In genomic region chr9:4596165-4596922, GRCh38 we compare ENCODE assay signal across 10 cellular contexts.
DNase-seq lines count a peak whose midpoint lies in the region; ATAC-seq, FAIRE-seq and TF ChIP-seq lines count a peak whose summit lies in the region.
"Had no signal": no experiment of that assay in that cellular context is flagged by ENCODE, and none has a peak within 500 bp of the region (broad histone marks: within the 10 kb centered on the region; RNA-seq: fewer than 3 reads in every experiment).

No MANE protein-coding gene starts in this region.

- H3K4me1 ChIP-seq in liver (ENCODE audit: control insufficient read depth in 4 of 4, insufficient read depth in 4 of 4, low read length in 3 of 4) (peaks cover under 1 to 33% (median 10%) of the 10 kb centered on the region in 4 donors), HepG2 (ENCODE audit: insufficient read depth, low read length) (no peaks in the 10 kb centered on the region), right cardiac atrium (ENCODE audit: control insufficient read depth, insufficient read depth, low read length) (no peaks in the 10 kb centered on the region)

- no peaks in the 10 kb centered on the region for H3K79me2 ChIP-seq in HepG2 (ENCODE audit: insufficient read depth, low read length)

- no TSS peak for BruUV-seq in HepG2 (replicated peaks; lab: Mats Ljungman, UMichigan)

- POLR2A ChIA-PET in HepG2 (lab: Yijun Ruan, JAX): no interaction called here

- CTCF ChIA-PET in HepG2 (lab: Yijun Ruan, JAX; ENCODE audit: low intra/inter-chr PET ratio, low total read pairs): no interaction called here

- no peaks in the 10 kb centered on the region for H3K36me3 ChIP-seq in liver (ENCODE audit: control insufficient read depth in 4 of 4, insufficient read depth in 3 of 4, low read depth in 1 of 4, low read length in 3 of 4)
- H3K36me3 ChIP-seq in HepG2 (replicated peaks in 1 of 2; ENCODE audit: control insufficient read depth in 1 of 2, insufficient read depth in 2 of 2, low read length in 2 of 2): no peaks in the 10 kb centered on the region

- H3K27ac ChIP-seq in liver (ENCODE audit: low read depth in 1 of 2, low read length in 2 of 2): peak overlapping the region; percentile 83 to 91
- H3K27ac ChIP-seq in HepG2 (ENCODE audit: extremely low read length, insufficient read depth, low read length): no peak overlapping the region
- H3K27ac ChIP-seq in right cardiac atrium (ENCODE audit: low read length): peak overlapping the region; percentile 48
- H3K27ac ChIP-seq: RWPE1 had no signal

- TF ChIP-seq RAD21 in liver (IDR thresholded peaks at IDR 0.05): peak; percentile 52 to 64
- TF ChIP-seq RAD21 in HepG2 (CRISPR knock-in tag; IDR thresholded peaks at IDR 0.05): no peak

- intact Hi-C loops in HepG2 (cut with micrococcal nuclease; ENCODE audit: unreplicated experiment) (no loop called here), right cardiac atrium (cut with DNase I) (no loop called here)

- DNase-seq in HepG2 (ENCODE audit: low spot score) (no peak), right cardiac atrium (no peak), SIG-M5 treated with dmso at 0.1 percent for 504 hours (lab: John Stamatoyannopoulos, UW; ENCODE audit: unreplicated experiment) (no peak)
- peak; percentile 36 for DNase-seq in activated CD8-positive, alpha-beta memory T cell treated with anti-CD3 and anti-CD28 coated beads, Interleukin-2, amount 50 U/mL, for 4 hours
- DNase-seq: endodermal cell had no signal

- no peak for TF ChIP-seq POLR2A in HepG2 (IDR thresholded peaks at IDR 0.05; ENCODE audit: insufficient read depth in 1 of 2, low read depth in 2 of 2, low read length in 2 of 2)

- TF ChIP-seq CTCF in liver (IDR thresholded peaks at IDR 0.05; ENCODE audit: low read depth, low read length, missing input control) (no peak), HepG2 (CRISPR knock-in tag; IDR thresholded peaks at IDR 0.05) (no peak)

- H3K4me3 ChIP-seq in liver (ENCODE audit: low read depth in 1 of 3, low read length in 3 of 3) (no peak overlapping the region), HepG2 (replicated peaks in 1 of 3; ENCODE audit: insufficient read depth in 1 of 3, low read depth in 2 of 3, low read length in 3 of 3) (no peak overlapping the region), right cardiac atrium (ENCODE audit: low read length) (no peak overlapping the region)

- H3K9me3 ChIP-seq in liver (ENCODE audit: control insufficient read depth in 4 of 4, low read length in 3 of 4): no peaks in the 10 kb centered on the region
- no peaks in the 10 kb centered on the region for H3K9me3 ChIP-seq in HepG2 (ENCODE audit: low read length)
- no peaks in the 10 kb centered on the region for H3K9me3 ChIP-seq in right cardiac atrium (ENCODE audit: control insufficient read depth, low read length)

- no peak overlapping the region for H2AFZ ChIP-seq in HepG2 (ENCODE audit: low read length)

- no peaks in the 10 kb centered on the region for H4K20me1 ChIP-seq in HepG2 (ENCODE audit: insufficient read depth, low read length)

- H3K9ac ChIP-seq in liver (ENCODE audit: low read depth in 1 of 2, low read length in 2 of 2) (peak overlapping the region in 1 of 2 donors; percentile 84), HepG2 (ENCODE audit: insufficient read depth, low read depth, low read length) (no peak overlapping the region)

- WGBS in liver: 30% methylated on average over 11 of the region's 11 CpGs
- WGBS in HepG2 (ENCODE audit: low lambda C conversion rate): 82% methylated on average over 11 of the region's 11 CpGs
- 59% methylated on average over 11 of the region's 11 CpGs for WGBS in right cardiac atrium

- no peak for ATAC-seq in HepG2
- peak; percentile 77 to 91 for ATAC-seq in right cardiac atrium
- ATAC-seq in GM19324 (IDR thresholded peaks at IDR 0.05; ENCODE audit: low FRiP score, unreplicated experiment): no peak
- ATAC-seq in HG02571 (IDR thresholded peaks at IDR 0.05; ENCODE audit: unreplicated experiment): no peak
- no peak for ATAC-seq in HG03025 (IDR thresholded peaks at IDR 0.05; ENCODE audit: low FRiP score, unreplicated experiment)

- H3K27me3 ChIP-seq in liver (ENCODE audit: control insufficient read depth in 4 of 4, insufficient read depth in 4 of 4, low read length in 3 of 4): no peaks in the 10 kb centered on the region
- no peaks in the 10 kb centered on the region for H3K27me3 ChIP-seq in HepG2 (ENCODE audit: control insufficient read depth in 1 of 2, insufficient read depth in 2 of 2, low read length in 2 of 2)
- no peaks in the 10 kb centered on the region for H3K27me3 ChIP-seq in right cardiac atrium (ENCODE audit: control insufficient read depth, insufficient read depth)

- in situ Hi-C loops in HepG2 (cut with HindIII; ENCODE audit: extremely low pct_ligation_motif_present, low pct_unique_long_range_greater_than_20kb): no loop called here

- H3K4me2 ChIP-seq in HepG2 (ENCODE audit: low read depth, low read length): no peak overlapping the region

- no peak for TF ChIP-seq EP300 in HepG2 (IDR thresholded peaks at IDR 0.05; ENCODE audit: low read depth in 2 of 2, low read length in 2 of 2)
- no peak for TF ChIP-seq EP300 in HepG2 (CRISPR knock-in tag; IDR thresholded peaks at IDR 0.05; ENCODE audit: borderline replicate concordance)

- no peak for FAIRE-seq in HepG2 (lab: Jason Lieb, UNC)

TF ChIP-seq in liver, 16 proteins besides CTCF, POLR2A, EP300 and RAD21 (continues in another document):
- peak; percentile 80 for TF ChIP-seq ATF3 (IDR thresholded peaks at IDR 0.05)
- peak; percentile 53 for TF ChIP-seq HNF4G (IDR thresholded peaks at IDR 0.05)
- TF ChIP-seq YY1 (IDR thresholded peaks at IDR 0.05): peak; percentile 84
- TF ChIP-seq ZBTB33 (IDR thresholded peaks at IDR 0.05): peak; percentile 92
- TF ChIP-seq RXRA (IDR thresholded peaks at IDR 0.05): peak; percentile 94 to 96
- peak; percentile 74 for TF ChIP-seq FOXA2 (IDR thresholded peaks at IDR 0.05)

TF ChIP-seq in HepG2, 621 proteins besides CTCF, POLR2A, EP300 and RAD21:
- no peak for TF ChIP-seq MYNN (CRISPR knock-in tag; IDR thresholded peaks at IDR 0.05; ENCODE audit: low read depth)
- no peak for TF ChIP-seq DNMT3B (CRISPR knock-in tag; conservative IDR thresholded peaks at IDR 0.05)
- no peak for TF ChIP-seq ADNP (CRISPR knock-in tag; IDR thresholded peaks at IDR 0.05)
- no peak for TF ChIP-seq ZNF605 (CRISPR knock-in tag; IDR thresholded peaks at IDR 0.05)
- TF ChIP-seq KLF12 (CRISPR knock-in tag; IDR thresholded peaks at IDR 0.05; ENCODE audit: borderline replicate concordance): no peak
- no peak for TF ChIP-seq HIVEP1 (CRISPR knock-in tag; IDR thresholded peaks at IDR 0.05)
- no peak for TF ChIP-seq PPARG (CRISPR knock-in tag; conservative IDR thresholded peaks at IDR 0.05)
- TF ChIP-seq IRF9 (CRISPR knock-in tag; IDR thresholded peaks at IDR 0.05; ENCODE audit: borderline replicate concordance): no peak

Comparison
In these comparisons a context has a peak if more than half of its experiments do, and no peak if none do; other contexts are left out.
1. ATAC-seq: peak in right cardiac atrium (2 of 2); none in HepG2 (single experiment), GM19324 (single experiment), HG02571 (single experiment) and HG03025 (single experiment).